ENCODE assay signal across 8 cellular contexts in the genomic region with DNA sequence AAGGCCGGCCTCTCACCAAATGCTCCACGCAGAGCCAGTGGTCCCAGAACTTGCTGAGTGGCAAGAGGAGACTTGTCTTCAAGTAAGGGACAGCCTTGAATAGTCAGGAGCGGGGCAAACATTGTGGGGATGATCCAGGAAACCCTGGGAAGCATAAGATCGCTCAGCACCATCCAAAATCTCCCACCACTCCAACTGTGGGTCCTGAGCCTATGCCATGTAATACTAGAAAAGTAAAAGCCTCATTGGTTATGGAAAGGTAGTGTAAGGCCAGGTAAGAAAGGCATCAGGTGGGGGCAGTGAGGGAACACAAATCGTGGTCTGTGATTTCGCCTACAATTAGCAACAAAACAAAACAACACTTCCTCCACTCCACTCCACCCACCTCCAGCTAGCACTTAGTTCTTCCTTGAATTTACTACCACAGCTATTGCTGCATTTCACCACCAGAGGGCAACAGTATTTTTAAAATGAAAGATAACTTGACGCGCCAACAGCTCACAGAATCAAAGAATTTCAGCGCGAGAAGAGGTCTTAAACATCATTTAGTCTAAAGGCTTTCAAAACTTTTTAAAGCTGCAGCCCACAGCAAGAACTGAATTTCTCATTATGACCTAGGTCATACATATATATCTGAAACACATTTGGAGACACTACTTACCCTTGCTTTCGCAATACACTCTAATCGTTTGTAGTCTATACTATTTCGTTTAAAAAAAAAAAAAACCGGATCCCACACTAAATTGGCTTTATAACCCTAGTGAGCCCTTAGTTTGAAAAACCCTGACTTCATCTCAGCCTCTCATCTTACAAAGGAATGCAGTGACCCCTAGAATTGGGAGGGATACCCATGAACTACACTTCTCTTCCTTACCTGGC. TPM values are rescaled to one million over a fixed set of nuclear protein-coding genes. Genes with fewer than 3 reads are reported as not detected.
DNase-seq lines count a peak whose midpoint lies in the region; TF ChIP-seq lines count a peak whose summit lies in the region.

No MANE protein-coding gene starts in this region.

- peak; percentile 32 for DNase-seq in GDM1 (lab: John Stamatoyannopoulos, UW)
- DNase-seq in HCEC 1CT: peak; percentile 69
- peak; percentile 81 for DNase-seq in M059J (ENCODE audit: low read depth)
- peak; percentile 79 for DNase-seq in SK-MEL-5 (ENCODE audit: low read depth, low spot score)
- peak; percentile 74 for DNase-seq in iPS-NIHi7 (ENCODE audit: extremely low spot score)
- DNase-seq in stimulated activated CD4-positive, alpha-beta T cell treated with anti-CD3 and anti-CD28 coated beads, Interleukin-4, amount 100 ng/mL, for 24 hours: peak; percentile 58

- peak overlapping the region in 3 of 5 experiments; percentile 2 to 49 (median 36) for H3K4me3 Mint-ChIP-seq in brain

- peaks cover 19% of the 10 kb centered on the region for H3K4me1 Mint-ChIP-seq in brain

- H3K27ac Mint-ChIP-seq in brain: peak overlapping the region in 2 of 5 experiments; percentile 11 to 89

- no peak overlapping the region; the same call in 1 of the 2 replicates for H3K27ac ChIP-seq in 22Rv1

- peaks cover 4% of the 10 kb centered on the region for H3K27me3 Mint-ChIP-seq in brain

- peaks cover 0 to 2% (median 0%) of the 10 kb centered on the region in 5 experiments for H3K9me3 Mint-ChIP-seq in brain

- in situ Hi-C loops in SK-MEL-5 (cut with HindIII; ENCODE audit: low pct_unique_long_range_greater_than_20kb, low sequenced_read_pairs): no loop called here

- TF ChIP-seq CTCF in 22Rv1 (IDR thresholded peaks at IDR 0.05): peak; percentile 79
- peak; percentile 77 to 85 for TF ChIP-seq CTCF in brain (conservative IDR thresholded peaks at IDR 0.05)

- H3K36me3 Mint-ChIP-seq in brain: peaks cover 4% of the 10 kb centered on the region

RNA-seq across cellular contexts. Expression of gene RARRES1, which starts 4.5 kb away (rescaled TPM):
- total RNA-seq in M059J (2014; rRNA removed; shearing (Covaris generic)): 1.8 and 3.7 TPM in 2 replicates
- total RNA-seq in SK-MEL-5 (2014; rRNA removed; shearing (Covaris generic)): 0.58 TPM in 1 of 2 replicates, not detected in the other
- not detected in 2 replicates for polyA plus RNA-seq in SK-MEL-5 (2015; cell fraction: cytosol; rRNA removed)
- polyA plus RNA-seq in SK-MEL-5 (2015; cell fraction: nucleus; rRNA removed): not detected in 2 replicates
- polyA plus RNA-seq in brain (ENCODE audit: insufficient read depth, low read depth, low replicate concordance): 1.1 TPM

RNA-seq across cellular contexts. Expression of gene LXN, which starts 55.3 kb away (rescaled TPM):
- total RNA-seq in M059J (2014; rRNA removed; shearing (Covaris generic)): 0.25 TPM in 1 of 2 replicates, not detected in the other
- 244 and 273 TPM in 2 replicates for total RNA-seq in SK-MEL-5 (2014; rRNA removed; shearing (Covaris generic))
- polyA plus RNA-seq in SK-MEL-5 (2015; cell fraction: cytosol; rRNA removed): 99.4 and 108 TPM in 2 replicates
- 23.2 and 33.1 TPM in 2 replicates for polyA plus RNA-seq in SK-MEL-5 (2015; cell fraction: nucleus; rRNA removed)
- polyA plus RNA-seq in brain (ENCODE audit: insufficient read depth, low read depth, low replicate concordance): 2.1 TPM

Comparison
In these comparisons a context has a peak if more than half of its experiments do, and no peak if none do; other contexts are left out.
1. RNA of gene LXN, which starts 55.3 kb away (total RNA-seq): 244 to 273 TPM in SK-MEL-5; 0.25 TPM in M059J; every median in the first group is over 100 times any median in the second.
2. Peak in every context shown above with its lines, with median percentiles within 50 percentile points of each other: DNase-seq.